ENCODE assay signal across 20 cellular contexts in the genomic region with DNA sequence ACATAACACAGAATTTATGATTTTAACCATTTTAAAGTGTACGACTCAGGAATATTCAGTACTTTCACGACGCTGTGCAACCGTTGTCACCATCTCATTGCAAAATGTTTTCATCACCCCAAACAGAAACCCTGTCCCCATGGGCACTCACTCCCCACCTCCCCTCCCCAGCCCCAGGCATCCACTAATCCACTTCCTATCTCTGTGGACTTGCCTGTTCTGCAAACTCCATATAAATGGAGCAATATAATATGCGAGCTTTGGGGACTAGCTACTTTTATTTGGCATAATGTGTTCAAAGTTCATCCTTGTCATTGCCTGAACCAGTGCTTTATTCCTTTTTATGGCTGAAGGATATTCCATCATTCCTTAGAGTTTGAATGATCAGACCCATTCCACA.
"Had no signal": no experiment of that assay in that cellular context is flagged by ENCODE, and none has a peak within 500 bp of the region (broad histone marks: within the 10 kb centered on the region; RNA-seq: fewer than 3 reads in every experiment).

No MANE protein-coding gene starts in this region.

- H3K9ac ChIP-seq: parathyroid adenoma had no signal

- H3K27ac ChIP-seq: coronary artery, neutrophil, parathyroid adenoma, prostate gland, sigmoid colon, stomach, thyroid gland, upper lobe of left lung had no signal

- DNase-seq: cerebellar nuclear complex; dermis blood vessel endothelial cell; effector memory CD8-positive, alpha-beta T cell; hypothalamus; immature natural killer cell; islet precursor cell; naive B cell; right cardiac atrium; sigmoid colon; stimulated activated CD4-positive, alpha-beta T cell treated with anti-CD3 and anti-CD28 coated beads, Interleukin-2, amount 100 ng/mL, for 24 hours; stimulated activated CD4-positive, alpha-beta T cell treated with anti-CD3 and anti-CD28 coated beads, Interleukin-4, amount 100 ng/mL, for 24 hours; stimulated activated naive CD4-positive, alpha-beta T cell treated with Interleukin-2 at 50 U/mL for 16 hours; stomach; thyroid gland; upper lobe of left lung had no signal

- H3K4me1 ChIP-seq: parathyroid adenoma, prostate gland, sigmoid colon, stomach, thyroid gland, upper lobe of left lung had no signal

- H3K27me3 ChIP-seq: neutrophil, sigmoid colon, thyroid gland, upper lobe of left lung had no signal

- H3K4me3 ChIP-seq: coronary artery, lung, prostate gland, sigmoid colon, stomach, thyroid gland, upper lobe of left lung had no signal

- H3K9me3 ChIP-seq: neutrophil, prostate gland, sigmoid colon, stomach, thyroid gland, upper lobe of left lung had no signal

- H3K36me3 ChIP-seq: neutrophil, prostate gland, sigmoid colon, stomach, thyroid gland, upper lobe of left lung had no signal
